In the genomic region with DNA sequence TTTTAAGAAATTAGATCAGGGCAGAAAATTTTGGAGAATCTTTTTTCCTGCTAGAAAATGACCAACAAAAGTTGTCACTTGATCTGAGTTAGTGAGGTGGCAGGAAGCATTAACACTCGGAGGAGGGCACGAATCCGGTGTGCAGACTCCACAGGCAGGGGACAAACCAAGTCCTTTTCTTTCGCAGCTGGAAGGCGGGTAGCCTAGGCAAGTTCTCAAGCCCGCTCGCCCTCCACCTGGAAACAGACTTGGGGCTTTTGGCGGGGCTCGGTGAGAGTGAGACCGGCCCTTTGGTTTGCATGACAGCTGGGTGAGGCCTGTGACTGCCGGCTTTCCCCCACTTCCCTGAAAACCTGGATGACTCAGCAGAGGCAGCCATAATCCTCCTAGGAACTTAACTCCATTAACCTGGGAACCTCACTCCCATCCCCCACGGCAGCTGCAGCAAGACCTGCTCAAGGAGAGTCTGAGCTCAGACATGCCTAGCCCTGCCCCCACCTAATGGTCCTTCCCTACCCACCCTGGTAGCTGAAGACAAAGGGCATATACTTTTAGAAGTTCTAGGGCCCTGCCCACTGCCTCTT, we compare ENCODE assay signal across 26 cellular contexts.
DNase-seq lines count a peak whose midpoint lies in the region; ATAC-seq and TF ChIP-seq lines count a peak whose summit lies in the region.
"Had no signal": no experiment of that assay in that cellular context is flagged by ENCODE, and none has a peak within 500 bp of the region (broad histone marks: within the 10 kb centered on the region; RNA-seq: fewer than 3 reads in every experiment).

No MANE protein-coding gene starts in this region.

- H3K27ac ChIP-seq in HUES48 (ENCODE audit: low read depth, low read length) = peak overlapping the region; percentile 59
- no peak overlapping the region for H3K27ac ChIP-seq in endodermal cell (ENCODE audit: low read depth, low read length)
- no peak overlapping the region for H3K27ac ChIP-seq in trophoblast cell (ENCODE audit: low read depth, low read length)
- H3K27ac ChIP-seq in tibial artery = no peak overlapping the region
- H3K27ac ChIP-seq: HL-60, PC-9, prostate gland, thoracic aorta had no signal

- H3K14ac ChIP-seq in trophoblast cell (ENCODE audit: low read length) = no peak overlapping the region

- no peak overlapping the region for H3K23ac ChIP-seq in trophoblast cell (ENCODE audit: low read length)

- 72 to 75% methylated on average over 10 to 12 of the region's 12 CpGs for WGBS in endodermal cell (ENCODE audit: insufficient coverage in 1 of 2, insufficient read length in 1 of 2), 2 experiments
- no CpG with 5 or more reads among the region's 12 CpGs for WGBS in trophoblast cell (ENCODE audit: extremely low coverage, insufficient coverage, insufficient read length)

- H3K9me3 ChIP-seq in HUES48 (ENCODE audit: control insufficient read depth, insufficient read depth, low read length) (no peaks in the 10 kb centered on the region), NT2/D1 (ENCODE audit: insufficient read depth, low read length) (no peaks in the 10 kb centered on the region), endodermal cell (ENCODE audit: control insufficient read depth, low read length) (peaks cover 28% of the 10 kb centered on the region), trophoblast cell (ENCODE audit: insufficient read depth, low read depth, low read length) (no peaks in the 10 kb centered on the region), tibial artery (peaks cover 0 to 40% (median 5%) of the 10 kb centered on the region in 3 donors)
- H3K9me3 ChIP-seq: prostate gland had no signal

- H4K8ac ChIP-seq in trophoblast cell (ENCODE audit: low read depth, low read length) = no peak overlapping the region

- H3K27me3 Mint-ChIP-seq in endodermal cell (ENCODE audit: insufficient read depth) = no peaks in the 10 kb centered on the region
- H3K27me3 Mint-ChIP-seq: activated CD4-positive, alpha-beta T cell treated with anti-CD3 and anti-CD28 coated beads, Interleukin-2, amount 10 ng/mL, durations not matched to agents 7 days and 5 days; activated CD8-positive, alpha-beta memory T cell treated with anti-CD3 and anti-CD28 coated beads, Interleukin-2, amount 10 ng/mL, durations not matched to agents 7 days and 5 days had no signal

- no peak overlapping the region for H3K4me2 ChIP-seq in trophoblast cell (ENCODE audit: low read length)
- H3K4me2 ChIP-seq: PC-9 had no signal

- ATAC-seq in GM18907 (IDR thresholded peaks at IDR 0.05; ENCODE audit: unreplicated experiment) = no peak
- ATAC-seq: activated CD8-positive, alpha-beta memory T cell treated with anti-CD3 and anti-CD28 coated beads, Interleukin-2, amount 10 ng/mL, durations not matched to agents 7 days and 5 days; CD8-positive, alpha-beta T cell; GM12878; stimulated activated naive B cell treated with anti-CD40 and anti-IgM and Interleukin-4, amounts not matched to agents 10 μg/mL and 1 μg/mL and 100 μg/mL, for 72 hours had no signal

- peak overlapping the region; percentile 47 for H3K18ac ChIP-seq in trophoblast cell (ENCODE audit: low read length)

- H3K9me3 Mint-ChIP-seq in endodermal cell = peaks cover 30% of the 10 kb centered on the region

- H3K79me1 ChIP-seq in trophoblast cell (ENCODE audit: low read length) = no peaks in the 10 kb centered on the region

- H3K4ac ChIP-seq in trophoblast cell (ENCODE audit: low read depth, low read length) = no peak overlapping the region

- peaks cover 15% of the 10 kb centered on the region for H3K4me1 Mint-ChIP-seq in endodermal cell
- H3K4me1 Mint-ChIP-seq: activated CD4-positive, alpha-beta T cell treated with anti-CD3 and anti-CD28 coated beads, Interleukin-2, amount 10 ng/mL, durations not matched to agents 7 days and 5 days; activated CD8-positive, alpha-beta memory T cell treated with anti-CD3 and anti-CD28 coated beads, Interleukin-2, amount 10 ng/mL, durations not matched to agents 7 days and 5 days; activated naive CD4-positive, alpha-beta T cell treated with anti-CD3 and anti-CD28 coated beads, Interleukin-2, amount 50 U/mL, for 24 hours; central memory CD8-positive, alpha-beta T cell; IgD-negative memory B cell; stimulated activated naive B cell treated with anti-CD40 and anti-IgM and Interleukin-4, amounts not matched to agents 10 μg/mL and 1 μg/mL and 100 μg/mL, for 72 hours had no signal

- H3K9ac ChIP-seq in HUES48 (ENCODE audit: low read depth, low read length) (no peak overlapping the region), NT2/D1 (ENCODE audit: insufficient read length, low read depth) (no peak overlapping the region), endodermal cell (ENCODE audit: extremely low read depth, low read length, poor library complexity, severe bottlenecking) (no peak overlapping the region), trophoblast cell (ENCODE audit: low read length) (no peak overlapping the region)

- no peaks in the 10 kb centered on the region for H3K79me2 ChIP-seq in trophoblast cell (ENCODE audit: control insufficient read depth, insufficient read depth, low read length, poor library complexity)

- no peaks in the 10 kb centered on the region for H3K36me3 ChIP-seq in HUES48 (ENCODE audit: control insufficient read depth, insufficient read depth, low read length)
- H3K36me3 ChIP-seq in NT2/D1 (ENCODE audit: insufficient read depth, insufficient read length, low read length) = no peaks in the 10 kb centered on the region
- H3K36me3 ChIP-seq in endodermal cell (ENCODE audit: control insufficient read depth, insufficient read depth, low read length) = no peaks in the 10 kb centered on the region
- no peaks in the 10 kb centered on the region for H3K36me3 ChIP-seq in trophoblast cell (ENCODE audit: control insufficient read depth in 1 of 2, insufficient read depth in 2 of 2, low read length in 2 of 2)
- H3K36me3 ChIP-seq in tibial artery = no peaks in the 10 kb centered on the region
- H3K36me3 ChIP-seq: prostate gland, thoracic aorta had no signal

- H3K4me1 ChIP-seq in HUES48 (ENCODE audit: control insufficient read depth, insufficient read depth, low read length) (peaks cover 6% of the 10 kb centered on the region; the same call in 1 of the 2 replicates), NT2/D1 (ENCODE audit: insufficient read depth, insufficient read length) (no peaks in the 10 kb centered on the region), endodermal cell (ENCODE audit: control insufficient read depth, insufficient read depth, low read length) (peaks cover 5% of the 10 kb centered on the region), trophoblast cell (ENCODE audit: control insufficient read depth in 1 of 2, insufficient read depth in 2 of 2, low read length in 2 of 2) (peaks cover 6 to 7% of the 10 kb centered on the region in 2 experiments), tibial artery (no peaks in the 10 kb centered on the region)
- H3K4me1 ChIP-seq: prostate gland had no signal

- no peaks in the 10 kb centered on the region for H3K36me3 Mint-ChIP-seq in endodermal cell (ENCODE audit: low read depth)
- H3K36me3 Mint-ChIP-seq: activated CD8-positive, alpha-beta memory T cell treated with anti-CD3 and anti-CD28 coated beads, Interleukin-2, amount 10 ng/mL, durations not matched to agents 7 days and 5 days; activated naive CD4-positive, alpha-beta T cell treated with anti-CD3 and anti-CD28 coated beads, Interleukin-2, amount 50 U/mL, for 24 hours; CD8-positive, alpha-beta T cell; IgD-negative memory B cell; stimulated activated naive B cell treated with anti-CD40 and anti-IgM and Interleukin-4, amounts not matched to agents 10 μg/mL and 1 μg/mL and 100 μg/mL, for 72 hours had no signal

- peak overlapping the region; percentile 29 for H4K91ac ChIP-seq in trophoblast cell (ENCODE audit: low read depth, low read length)

- no peak overlapping the region for H2BK5ac ChIP-seq in trophoblast cell (ENCODE audit: low read depth, low read length, poor library complexity)

- no peak overlapping the region for H2AFZ ChIP-seq in trophoblast cell (ENCODE audit: insufficient read depth, low read length, poor library complexity)
- H2AFZ ChIP-seq: PC-9 had no signal

- intact Hi-C loops in tibial artery (cut with DNase I; ENCODE audit: low total_unique reads) (no loop called here), posterior vena cava (cut with DNase I) (no loop called here)

- peak overlapping the region; percentile 89 for H3K27ac Mint-ChIP-seq in endodermal cell
- H3K27ac Mint-ChIP-seq: activated CD4-positive, alpha-beta T cell treated with anti-CD3 and anti-CD28 coated beads, Interleukin-2, amount 10 ng/mL, durations not matched to agents 7 days and 5 days; activated CD8-positive, alpha-beta memory T cell treated with anti-CD3 and anti-CD28 coated beads, Interleukin-2, amount 10 ng/mL, durations not matched to agents 7 days and 5 days; activated naive CD4-positive, alpha-beta T cell treated with anti-CD3 and anti-CD28 coated beads, Interleukin-2, amount 50 U/mL, for 24 hours; CD8-positive, alpha-beta T cell; IgD-negative memory B cell; stimulated activated naive B cell treated with anti-CD40 and anti-IgM and Interleukin-4, amounts not matched to agents 10 μg/mL and 1 μg/mL and 100 μg/mL, for 72 hours; T-helper 1 cell treated with Interleukin-12 subunit alpha and Interleukin-12 subunit beta and Interleukin-4 antibody, amounts not matched to agents 30 μg/mL and 1 μg/mL, for 36 hours had no signal

- H3K4me3 Mint-ChIP-seq in endodermal cell = no peak overlapping the region
- H3K4me3 Mint-ChIP-seq: activated CD4-positive, alpha-beta T cell treated with anti-CD3 and anti-CD28 coated beads, Interleukin-2, amount 10 ng/mL, durations not matched to agents 7 days and 5 days; activated CD8-positive, alpha-beta memory T cell treated with anti-CD3 and anti-CD28 coated beads, Interleukin-2, amount 10 ng/mL, durations not matched to agents 7 days and 5 days; activated naive CD4-positive, alpha-beta T cell treated with anti-CD3 and anti-CD28 coated beads, Interleukin-2, amount 50 U/mL, for 24 hours; CD8-positive, alpha-beta T cell; central memory CD8-positive, alpha-beta T cell; IgD-negative memory B cell; stimulated activated naive B cell treated with anti-CD40 and anti-IgM and Interleukin-4, amounts not matched to agents 10 μg/mL and 1 μg/mL and 100 μg/mL, for 72 hours; T-helper 1 cell treated with Interleukin-12 subunit alpha and Interleukin-12 subunit beta and Interleukin-4 antibody, amounts not matched to agents 30 μg/mL and 1 μg/mL, for 36 hours had no signal

- H3K4me3 ChIP-seq in HUES48 (ENCODE audit: low read depth, low read length) = no peak overlapping the region
- no peak overlapping the region for H3K4me3 ChIP-seq in NT2/D1 (ENCODE audit: insufficient read length, low read depth)
- H3K4me3 ChIP-seq in endodermal cell (ENCODE audit: low read length) = peak overlapping the region; percentile 53
- H3K4me3 ChIP-seq in trophoblast cell (ENCODE audit: low read depth, low read length) = no peak overlapping the region
- H3K4me3 ChIP-seq in tibial artery = no peak overlapping the region
- H3K4me3 ChIP-seq: GM12878, PC-9, prostate gland, thoracic aorta had no signal

- peak overlapping the region; percentile 36 for H4K12ac ChIP-seq in trophoblast cell (ENCODE audit: low read depth, low read length)

- H2BK120ac ChIP-seq in trophoblast cell (ENCODE audit: insufficient read depth, low read length, poor library complexity) = no peak overlapping the region

- no peak overlapping the region for H2AK5ac ChIP-seq in trophoblast cell (ENCODE audit: low read length)

- DNase-seq in NT2/D1 (ENCODE audit: low read depth, low spot score) (peak; percentile 85), endodermal cell (peak; percentile 84), trophoblast cell (no peak), tibial artery (no peak), posterior vena cava (ENCODE audit: low spot score) (no peak)
- DNase-seq: activated CD4-positive, alpha-beta T cell treated with anti-CD3 and anti-CD28 coated beads, Interleukin-2, amount 10 ng/mL, durations not matched to agents 7 days and 5 days; activated CD8-positive, alpha-beta memory T cell treated with anti-CD3 and anti-CD28 coated beads, Interleukin-2, amount 10 ng/mL, durations not matched to agents 7 days and 5 days; anterior cingulate cortex; CD8-positive, alpha-beta T cell; foreskin melanocyte; hippocampal formation; MM.1S; NCI-H1436 treated with DMSO at 0.1 percent for 48 hours; stimulated activated CD4-positive, alpha-beta T cell treated with anti-CD3 and anti-CD28 coated beads, Interleukin-1b, Interleukin-23, amount 100 ng/mL, for 48 hours; stimulated activated naive B cell treated with anti-CD40 and anti-IgM and Interleukin-4, amounts not matched to agents 10 μg/mL and 1 μg/mL and 100 μg/mL, for 72 hours had no signal

- H2BK12ac ChIP-seq in trophoblast cell (ENCODE audit: low read length) = no peak overlapping the region

- H3K27me3 ChIP-seq in HUES48 (ENCODE audit: control insufficient read depth, insufficient read depth, low read length) (no peaks in the 10 kb centered on the region), NT2/D1 (ENCODE audit: insufficient read depth, insufficient read length) (no peaks in the 10 kb centered on the region), endodermal cell (ENCODE audit: control insufficient read depth, insufficient read depth, low read length, poor library complexity, severe bottlenecking) (no peaks in the 10 kb centered on the region), trophoblast cell (ENCODE audit: insufficient read depth, low read length) (no peaks in the 10 kb centered on the region), tibial artery (no peaks in the 10 kb centered on the region)

- TF ChIP-seq CTCF in endodermal cell (conservative IDR thresholded peaks at IDR 0.05) = no peak
- no peak for TF ChIP-seq CTCF in tibial artery (IDR thresholded peaks at IDR 0.05)

Comparison
In these comparisons a context has a peak if more than half of its experiments do, and no peak if none do; other contexts are left out.
1. DNase-seq: peak in NT2/D1 (single experiment) and endodermal cell (single experiment); none in trophoblast cell (0 of 2), tibial artery (0 of 2) and posterior vena cava (single experiment).